In genomic region chr1:91916811-91917460, GRCh38 we compare ENCODE assay signal across 12 cellular contexts. TPM values are rescaled to one million over a fixed set of nuclear protein-coding genes. Genes with fewer than 3 reads are reported as not detected.
DNase-seq lines count a peak whose midpoint lies in the region; TF ChIP-seq lines count a peak whose summit lies in the region.
"Had no signal": no experiment of that assay in that cellular context is flagged by ENCODE, and none has a peak within 500 bp of the region (broad histone marks: within the 10 kb centered on the region; RNA-seq: fewer than 3 reads in every experiment).

No MANE protein-coding gene starts in this region.

- TF ChIP-seq CTCF in esophagus muscularis mucosa (IDR thresholded peaks at IDR 0.05) (no peak), neural progenitor cell (IDR thresholded peaks at IDR 0.05) (no peak)

- intact Hi-C loops in esophagus muscularis mucosa (cut with DNase I) = no loop called here

- no peaks in the 10 kb centered on the region for H3K27me3 ChIP-seq in esophagus muscularis mucosa
- no peaks in the 10 kb centered on the region for H3K27me3 ChIP-seq in neural progenitor cell

- H3K36me3 ChIP-seq in esophagus muscularis mucosa (no peaks in the 10 kb centered on the region), neural progenitor cell (no peaks in the 10 kb centered on the region)

- H3K9ac ChIP-seq in neural progenitor cell = no peak overlapping the region

- H3K4me1 ChIP-seq in esophagus muscularis mucosa (no peaks in the 10 kb centered on the region), neural progenitor cell (no peaks in the 10 kb centered on the region)

- no peaks in the 10 kb centered on the region for H3K36me3 Mint-ChIP-seq in neural progenitor cell

- no peaks in the 10 kb centered on the region for H4K20me1 ChIP-seq in neural progenitor cell (ENCODE audit: low read depth)

- H3K4me1 Mint-ChIP-seq in neural progenitor cell = peaks cover 7% of the 10 kb centered on the region
- H3K4me1 Mint-ChIP-seq: B cell had no signal

- peaks cover 4% of the 10 kb centered on the region for H3K27me3 Mint-ChIP-seq in neural progenitor cell (ENCODE audit: insufficient read depth, low read depth)
- H3K27me3 Mint-ChIP-seq: B cell; CD4-positive, alpha-beta T cell had no signal

- H2AFZ ChIP-seq in neural progenitor cell (replicated peaks) = no peak overlapping the region

- peaks cover 5% of the 10 kb centered on the region for H3F3A ChIP-seq in neural progenitor cell (ENCODE audit: low read depth)

- no peak for TF ChIP-seq RAD21 in Ishikawa (IDR thresholded peaks at IDR 0.05; ENCODE audit: low read depth)

- no peaks in the 10 kb centered on the region for H3K79me2 ChIP-seq in neural progenitor cell (ENCODE audit: low read depth)

- DNase-seq in ELF-1 (ENCODE audit: low read depth, low spot score) (peak; percentile 69), esophagus muscularis mucosa (ENCODE audit: extremely low spot score) (peak; percentile 78), neural progenitor cell (ENCODE audit: low spot score) (no peak), midbrain (lab: John Stamatoyannopoulos, UW) (no peak), 8988T (no peak), NCI-H1105 (lab: John Stamatoyannopoulos, UW) (no peak), DMS 273 treated with DMSO at 0.1 percent for 48 hours (lab: John Stamatoyannopoulos, UW) (no peak)
- DNase-seq: C1 segment of cervical spinal cord; CD4-positive, alpha-beta T cell had no signal

- no peaks in the 10 kb centered on the region for H3K9me3 Mint-ChIP-seq in neural progenitor cell
- H3K9me3 Mint-ChIP-seq: CD4-positive, alpha-beta T cell had no signal

- no peak overlapping the region for H3K4me3 Mint-ChIP-seq in neural progenitor cell
- H3K4me3 Mint-ChIP-seq: B cell; CD4-positive, alpha-beta T cell had no signal

- no peak overlapping the region for H3K27ac ChIP-seq in esophagus muscularis mucosa (replicated peaks in 1 of 4)
- H3K27ac ChIP-seq in neural progenitor cell = no peak overlapping the region

- no peak for TF ChIP-seq EP300 in Ishikawa (IDR thresholded peaks at IDR 0.05; ENCODE audit: borderline replicate concordance)
- TF ChIP-seq EP300 in esophagus muscularis mucosa (IDR thresholded peaks at IDR 0.05) = no peak

- H3K4me2 ChIP-seq in neural progenitor cell = no peak overlapping the region

- H3K4me3 ChIP-seq in esophagus muscularis mucosa (no peak overlapping the region), neural progenitor cell (no peak overlapping the region)

- H3K9me3 ChIP-seq in esophagus muscularis mucosa (no peaks in the 10 kb centered on the region), neural progenitor cell (ENCODE audit: low read depth) (no peaks in the 10 kb centered on the region)

- TF ChIP-seq POLR2A in esophagus muscularis mucosa (IDR thresholded peaks at IDR 0.05; ENCODE audit: low read depth) = no peak

- 82% methylated on average over 5 of the region's 5 CpGs for WGBS in esophagus muscularis mucosa

- H3K27ac Mint-ChIP-seq in neural progenitor cell = peak overlapping the region; percentile 34
- H3K27ac Mint-ChIP-seq: B cell; CD4-positive, alpha-beta T cell had no signal

TF ChIP-seq in Ishikawa, 13 proteins besides CTCF, POLR2A, EP300 and RAD21:
- TF ChIP-seq CREB1 (IDR thresholded peaks at IDR 0.05; ENCODE audit: low read depth) (no peak), TEAD4 (IDR thresholded peaks at IDR 0.05) (peak; percentile 49; the same call in 1 of the 2 replicates)

RNA-seq across cellular contexts. Expression of gene TGFBR3, which starts 31.0 kb away (rescaled TPM):
- 100 to 1,000 TPM; 176 to 262 (median 188) TPM for total RNA-seq in esophagus muscularis mucosa
- 9.0 and 11.8 TPM in 2 replicates for total RNA-seq in neural progenitor cell (ENCODE audit: low replicate concordance)

RNA-seq across cellular contexts. Expression of gene BRDT, which starts 32.3 kb away (rescaled TPM):
- total RNA-seq in esophagus muscularis mucosa (not detected), neural progenitor cell (ENCODE audit: low replicate concordance) (not detected in 2 replicates)
- total RNA-seq: B cell; CD4-positive, alpha-beta T cell; H4 had no signal

Comparison
In these comparisons a context has a peak if more than half of its experiments do, and no peak if none do; other contexts are left out.
1. DNase-seq: peak in ELF-1 (single experiment) and esophagus muscularis mucosa (single experiment); none in neural progenitor cell (single experiment), midbrain (single experiment), 8988T (single experiment), NCI-H1105 (single experiment) and DMS 273 treated with DMSO at 0.1 percent for 48 hours (single experiment).
2. RNA of gene TGFBR3, which starts 31.0 kb away (total RNA-seq): 176 to 262 TPM in esophagus muscularis mucosa; 9.0 to 11.8 TPM in neural progenitor cell; every median in the first group is over 10 times any median in the second.